In the genomic region with DNA sequence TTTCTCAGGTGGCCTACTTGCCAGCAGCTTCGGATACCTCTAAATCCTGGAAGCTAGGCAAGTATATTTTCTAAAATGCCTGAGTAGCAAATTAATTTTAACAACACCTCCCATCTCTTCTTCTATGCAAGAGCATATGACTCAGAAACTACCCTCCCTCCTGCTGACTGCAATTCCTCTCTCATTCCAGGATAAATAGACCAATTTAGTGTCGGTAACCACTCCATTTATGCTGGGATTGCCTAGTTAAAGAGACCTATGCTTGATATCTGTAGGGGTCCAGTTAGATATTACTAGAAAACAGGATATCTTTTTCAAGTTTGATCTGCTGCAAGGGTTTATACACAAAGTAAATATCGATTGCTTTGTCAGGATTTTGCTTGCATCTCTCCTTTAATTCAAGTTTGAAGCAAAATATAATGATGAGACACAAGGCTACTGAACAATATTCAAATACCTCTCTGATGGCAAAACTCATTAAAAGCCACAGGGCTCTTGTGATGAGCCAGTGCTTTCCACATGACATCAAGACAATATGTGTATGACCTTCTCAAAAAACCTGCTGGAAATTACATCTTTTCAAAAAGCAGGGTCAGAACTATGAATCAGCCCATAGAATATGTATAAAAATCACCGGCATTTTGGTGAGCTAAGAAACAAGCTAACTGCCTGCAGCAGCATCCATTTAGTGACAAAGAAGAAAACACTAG, we compare ENCODE assay signal across 19 cellular contexts.
DNase-seq lines count a peak whose midpoint lies in the region; ATAC-seq and TF ChIP-seq lines count a peak whose summit lies in the region.
"Had no signal": no experiment of that assay in that cellular context is flagged by ENCODE, and none has a peak within 500 bp of the region (broad histone marks: within the 10 kb centered on the region; RNA-seq: fewer than 3 reads in every experiment).

No MANE protein-coding gene starts in this region.

- H3K4me3 Mint-ChIP-seq in chondrocyte (ENCODE audit: unreplicated experiment), result no peak overlapping the region
- H3K4me3 Mint-ChIP-seq: activated CD4-positive, alpha-beta T cell treated with anti-CD3 and anti-CD28 coated beads, Interleukin-2, amount 10 ng/mL, durations not matched to agents 24 days and 14 days; activated T-cell treated with anti-CD3 and anti-CD28 coated beads, Interleukin-2, amount 50 U/mL, for 4 hours; H9 had no signal

- TF ChIP-seq CTCF in AG10803 (conservative IDR thresholded peaks at IDR 0.05; ENCODE audit: low read length) (no peak), chondrocyte (IDR thresholded peaks at IDR 0.05) (no peak), RWPE1 (conservative IDR thresholded peaks at IDR 0.05; ENCODE audit: low read depth) (no peak)

- H3K36me3 ChIP-seq in mesenchymal stem cell (ENCODE audit: control insufficient read depth in 1 of 2, insufficient read depth in 2 of 2, low read depth in 1 of 2, low read length in 2 of 2), result no peaks in the 10 kb centered on the region
- H3K36me3 ChIP-seq: gastrocnemius medialis, pancreas had no signal

- H4K91ac ChIP-seq in mesenchymal stem cell (ENCODE audit: low read length), result no peak overlapping the region

- peak overlapping the region; percentile 14 for H3K27ac Mint-ChIP-seq in chondrocyte (ENCODE audit: unreplicated experiment)
- H3K27ac Mint-ChIP-seq: activated CD4-positive, alpha-beta T cell treated with anti-CD3 and anti-CD28 coated beads, Interleukin-2, amount 10 ng/mL, durations not matched to agents 24 days and 14 days had no signal

- WGBS in mesenchymal stem cell, result 90% methylated on average over 3 of the region's 4 CpGs

- peaks cover 1% of the 10 kb centered on the region for H3K4me1 ChIP-seq in mesenchymal stem cell (ENCODE audit: control insufficient read depth, insufficient read depth, low read depth, low read length)
- H3K4me1 ChIP-seq: gastrocnemius medialis, pancreas had no signal

- no peak overlapping the region for H2AK5ac ChIP-seq in mesenchymal stem cell (ENCODE audit: low read length, severe bottlenecking)

- H2BK5ac ChIP-seq in mesenchymal stem cell (ENCODE audit: low read depth, low read length, poor library complexity, severe bottlenecking), result no peak overlapping the region

- H2BK12ac ChIP-seq in mesenchymal stem cell (ENCODE audit: low read length in 2 of 2), result no peak overlapping the region

- peak overlapping the region; percentile 88 for H3K27ac ChIP-seq in mesenchymal stem cell (ENCODE audit: low read length, poor library complexity, severe bottlenecking)
- no peak overlapping the region for H3K27ac ChIP-seq in RWPE1
- H3K27ac ChIP-seq: gastrocnemius medialis, pancreas had no signal

- H3K4ac ChIP-seq in mesenchymal stem cell (ENCODE audit: low read depth in 1 of 2, low read length in 2 of 2), result no peak overlapping the region

- peaks cover 36% of the 10 kb centered on the region for H3K4me1 Mint-ChIP-seq in chondrocyte (ENCODE audit: low read depth)
- H3K4me1 Mint-ChIP-seq: activated CD4-positive, alpha-beta T cell treated with anti-CD3 and anti-CD28 coated beads, Interleukin-2, amount 10 ng/mL, durations not matched to agents 24 days and 14 days had no signal

- H3K18ac ChIP-seq in mesenchymal stem cell (ENCODE audit: low read depth in 1 of 2, low read length in 2 of 2), result no peak overlapping the region

- ATAC-seq in GM18870 (IDR thresholded peaks at IDR 0.05; ENCODE audit: unreplicated experiment), result no peak
- ATAC-seq: activated T-cell treated with anti-CD3 and anti-CD28 coated beads, Interleukin-2, amount 50 U/mL, for 4 hours; gastrocnemius medialis; pancreas had no signal

- H2BK15ac ChIP-seq in mesenchymal stem cell (ENCODE audit: low read depth, poor library complexity, severe bottlenecking), result no peak overlapping the region

- no peaks in the 10 kb centered on the region for H3K9me3 ChIP-seq in mesenchymal stem cell (ENCODE audit: control insufficient read depth, low read length)
- H3K9me3 ChIP-seq: gastrocnemius medialis, pancreas had no signal

- DNase-seq in AG10803 (ENCODE audit: low read depth) (peak; percentile 61), M059J (ENCODE audit: low read depth) (peak; percentile 75), chondrocyte (ENCODE audit: low spot score) (no peak), mesenchymal stem cell (no peak), erythroblast (lab: John Stamatoyannopoulos, UW) (no peak), RWPE1 (ENCODE audit: low spot score) (no peak)
- no peak for DNase-seq in activated T-cell treated with anti-CD3 and anti-CD28 coated beads, Interleukin-2, amount 50 U/mL, for 1 hour
- DNase-seq: activated CD4-positive, alpha-beta T cell treated with anti-CD3 and anti-CD28 coated beads, Interleukin-2, amount 10 ng/mL, durations not matched to agents 24 days and 14 days; activated T-cell treated with anti-CD3 and anti-CD28 coated beads, Interleukin-2, amount 50 U/mL, for 4 hours; AML-193; gastrocnemius medialis; H9; Karpas-422; midbrain; NCI-H187; NCI-H526; pancreas; T1000 had no signal

- no peaks in the 10 kb centered on the region for H3K27me3 Mint-ChIP-seq in chondrocyte (ENCODE audit: low read depth)
- H3K27me3 Mint-ChIP-seq: activated CD4-positive, alpha-beta T cell treated with anti-CD3 and anti-CD28 coated beads, Interleukin-2, amount 10 ng/mL, durations not matched to agents 24 days and 14 days had no signal

- H3K9ac ChIP-seq in mesenchymal stem cell (ENCODE audit: low read length), result peak overlapping the region; percentile 35

- no peaks in the 10 kb centered on the region for H3K9me3 Mint-ChIP-seq in chondrocyte (ENCODE audit: low read depth)
- H3K9me3 Mint-ChIP-seq: activated CD4-positive, alpha-beta T cell treated with anti-CD3 and anti-CD28 coated beads, Interleukin-2, amount 10 ng/mL, durations not matched to agents 24 days and 14 days; activated T-cell treated with anti-CD3 and anti-CD28 coated beads, Interleukin-2, amount 50 U/mL, for 4 hours had no signal

- H3K79me1 ChIP-seq in mesenchymal stem cell (replicated peaks; ENCODE audit: low read length, poor library complexity, severe bottlenecking), result no peaks in the 10 kb centered on the region

- H3K4me3 ChIP-seq in AG10803 (ENCODE audit: low read length) (no peak overlapping the region), mesenchymal stem cell (ENCODE audit: insufficient read depth in 1 of 2, low read depth in 1 of 2, low read length in 2 of 2) (no peak overlapping the region)
- H3K4me3 ChIP-seq: gastrocnemius medialis, pancreas had no signal

- H3K4me2 ChIP-seq in mesenchymal stem cell (ENCODE audit: low read length, poor library complexity, severe bottlenecking), result no peak overlapping the region

- H3K27me3 ChIP-seq in mesenchymal stem cell (ENCODE audit: control insufficient read depth in 1 of 2, insufficient read depth in 1 of 2, low read length in 2 of 2), result no peaks in the 10 kb centered on the region
- H3K27me3 ChIP-seq: gastrocnemius medialis, pancreas had no signal

- no peak overlapping the region for H3K14ac ChIP-seq in mesenchymal stem cell (ENCODE audit: low read length in 2 of 2)

- H3K23ac ChIP-seq in mesenchymal stem cell (ENCODE audit: low read length in 2 of 2), result no peak overlapping the region

- no peak overlapping the region for H4K8ac ChIP-seq in mesenchymal stem cell (ENCODE audit: low read length)

- H3K36me3 Mint-ChIP-seq in chondrocyte (ENCODE audit: low read depth), result no peaks in the 10 kb centered on the region

- no peak overlapping the region for H2BK120ac ChIP-seq in mesenchymal stem cell (ENCODE audit: low read depth, low read length)

- POLR2A ChIA-PET in RWPE1 (lab: Yijun Ruan, JAX; ENCODE audit: low non-redundant PET), result no interaction called here

- CTCF ChIA-PET in RWPE1 (lab: Yijun Ruan, JAX), result no interaction called here

- no peak for TF ChIP-seq POLR2A in erythroblast (IDR thresholded peaks at IDR 0.05; ENCODE audit: low read length)

- H2AFZ ChIP-seq in mesenchymal stem cell (ENCODE audit: low read depth, low read length), result no peak overlapping the region

Comparison
In these comparisons a context has a peak if more than half of its experiments do, and no peak if none do; other contexts are left out.
1. DNase-seq: peak in AG10803 (single experiment) and M059J (single experiment); none in chondrocyte (single experiment), mesenchymal stem cell (single experiment), erythroblast (0 of 2), RWPE1 (single experiment) and activated T-cell treated with anti-CD3 and anti-CD28 coated beads, Interleukin-2, amount 50 U/mL, for 1 hour (single experiment).